ENCODE assay signal across 9 cellular contexts in genomic region chr19:18418725-18419194, GRCh38. TPM values are rescaled to one million over a fixed set of nuclear protein-coding genes. Genes with fewer than 3 reads are reported as not detected.
A peak's percentile ranks its signal among the peaks of the same experiment; 100 is the strongest.
DNase-seq lines count a peak whose midpoint lies in the region; ATAC-seq and TF ChIP-seq lines count a peak whose summit lies in the region.
"Had no signal": no experiment of that assay in that cellular context is flagged by ENCODE, and none has a peak within 500 bp of the region (broad histone marks: within the 10 kb centered on the region; RNA-seq: fewer than 3 reads in every experiment).

No MANE protein-coding gene starts in this region.

- H3K27me3 ChIP-seq in BLaER1 treated with 17β-estradiol and CSF1 and Interleukin-3, amounts not matched to agents 10 nM and 100 nM: no peaks in the 10 kb centered on the region

- peak overlapping the region; percentile 91 to 98 (median 95) for H3K4me2 ChIP-seq in BLaER1 treated with 17β-estradiol and CSF1 and Interleukin-3, amounts not matched to agents 10 nM and 100 nM

- H3K27me3 Mint-ChIP-seq in osteocyte (ENCODE audit: unreplicated experiment): no peaks in the 10 kb centered on the region

- peak; percentile 1 for ATAC-seq in HG02759 (IDR thresholded peaks at IDR 0.05; ENCODE audit: unreplicated experiment)

- peak overlapping the region; percentile 91 for H3K27ac Mint-ChIP-seq in osteocyte (ENCODE audit: unreplicated experiment)

- peaks cover 3% of the 10 kb centered on the region for H3K36me3 Mint-ChIP-seq in osteocyte (ENCODE audit: unreplicated experiment)

- no peak for TF ChIP-seq CTCF in WI38 (IDR thresholded peaks at IDR 0.05; ENCODE audit: low read depth, low read length)
- no peak for TF ChIP-seq CTCF in fibroblast of pulmonary artery (IDR thresholded peaks at IDR 0.05; ENCODE audit: low read length, missing control alignments)
- no peak for TF ChIP-seq CTCF in osteocyte (IDR thresholded peaks at IDR 0.05)

- H3K9me3 Mint-ChIP-seq in osteocyte (ENCODE audit: unreplicated experiment): no peaks in the 10 kb centered on the region

- peak overlapping the region; percentile 84 to 100 (median 95); a peak in 21 of 22 replicates for H3K27ac ChIP-seq in BLaER1 treated with 17β-estradiol and CSF1 and Interleukin-3, amounts not matched to agents 10 nM and 100 nM

- H3K4me1 Mint-ChIP-seq in osteocyte (ENCODE audit: unreplicated experiment): peaks cover 71% of the 10 kb centered on the region

- H3K36me3 ChIP-seq in BLaER1 treated with 17β-estradiol and CSF1 and Interleukin-3, amounts not matched to agents 10 nM and 100 nM: peaks cover 0 to 14% (median 0%) of the 10 kb centered on the region in 11 experiments; a peak in 6 of 22 replicates

- H3K9ac ChIP-seq in BLaER1 treated with 17β-estradiol and CSF1 and Interleukin-3, amounts not matched to agents 10 nM and 100 nM: peak overlapping the region; percentile 82 to 98 (median 92)

- peak overlapping the region; percentile 69 for H3K4me3 Mint-ChIP-seq in osteocyte (ENCODE audit: unreplicated experiment)

- peaks cover 77 to 94% (median 90%) of the 10 kb centered on the region in 10 experiments for H3K4me1 ChIP-seq in BLaER1 treated with 17β-estradiol and CSF1 and Interleukin-3, amounts not matched to agents 10 nM and 100 nM

- H3K9me3 ChIP-seq in BLaER1 treated with 17β-estradiol and CSF1 and Interleukin-3, amounts not matched to agents 10 nM and 100 nM (replicated peaks in 1 of 11): no peaks in the 10 kb centered on the region

- DNase-seq in fibroblast of pulmonary artery (ENCODE audit: low read depth) (no peak), osteocyte (ENCODE audit: extremely low spot score, unreplicated experiment) (peak; percentile 84), NCI-H187 treated with DMSO at 0.1 percent for 48 hours (lab: John Stamatoyannopoulos, UW) (no peak), A172 (ENCODE audit: low spot score) (no peak), iPS-NIHi7 (ENCODE audit: extremely low spot score) (no peak)

- H4K20me1 ChIP-seq in BLaER1 treated with 17β-estradiol and CSF1 and Interleukin-3, amounts not matched to agents 10 nM and 100 nM: peaks cover 33 to 41% (median 37%) of the 10 kb centered on the region in 11 experiments

- H3K4me3 ChIP-seq in BLaER1 treated with 17β-estradiol and CSF1 and Interleukin-3, amounts not matched to agents 10 nM and 100 nM: peak overlapping the region; percentile 77 to 98 (median 94)
- H3K4me3 ChIP-seq in WI38 (ENCODE audit: low read depth, low read length): peak overlapping the region; percentile 27; the same call in 1 of the 2 replicates
- peak overlapping the region; percentile 32 for H3K4me3 ChIP-seq in fibroblast of pulmonary artery (replicated peaks; ENCODE audit: low read depth, low read length)

RNA-seq across cellular contexts. Expression of gene SSBP4, which starts 0.4 kb away (rescaled TPM):
- total RNA-seq in osteocyte: 82.9 and 102 TPM in 2 replicates
- 88.7 and 127 TPM in 2 replicates for total RNA-seq in A172 (2014; rRNA removed; shearing (Covaris generic))

RNA-seq across cellular contexts. Expression of gene ISYNA1, which starts 19.2 kb away (rescaled TPM):
- 159 and 178 TPM in 2 replicates for total RNA-seq in osteocyte
- total RNA-seq in A172 (2014; rRNA removed; shearing (Covaris generic)): 0.72 and 0.98 TPM in 2 replicates

RNA-seq across cellular contexts. Expression of gene LRRC25, which starts 21.3 kb away (rescaled TPM):
- 0.16 TPM in 1 of 2 replicates, not detected in the other for total RNA-seq in osteocyte
- total RNA-seq in A172 (2014; rRNA removed; shearing (Covaris generic)): 0.07 TPM in 1 of 2 replicates, not detected in the other
- total RNA-seq: myocyte had no signal

RNA-seq across cellular contexts. Expression of gene GDF15, which starts 32.8 kb away (rescaled TPM):
- 41.9 and 47.9 TPM in 2 replicates for total RNA-seq in osteocyte
- 89.8 and 93.9 TPM in 2 replicates for total RNA-seq in A172 (2014; rRNA removed; shearing (Covaris generic))

Comparison
In these comparisons a context has a peak if more than half of its experiments do, and no peak if none do; other contexts are left out.
1. H3K4me3 ChIP-seq: peak in every context shown above with its lines; median percentile 94 in BLaER1 treated with 17β-estradiol and CSF1 and Interleukin-3, amounts not matched to agents 10 nM and 100 nM; 32 in fibroblast of pulmonary artery; 27 in WI38.
2. RNA of gene ISYNA1, which starts 19.2 kb away (total RNA-seq): 159 to 178 TPM in osteocyte; 0.72 to 0.98 TPM in A172; every median in the first group is over 10 times any median in the second.